In the genomic region with DNA sequence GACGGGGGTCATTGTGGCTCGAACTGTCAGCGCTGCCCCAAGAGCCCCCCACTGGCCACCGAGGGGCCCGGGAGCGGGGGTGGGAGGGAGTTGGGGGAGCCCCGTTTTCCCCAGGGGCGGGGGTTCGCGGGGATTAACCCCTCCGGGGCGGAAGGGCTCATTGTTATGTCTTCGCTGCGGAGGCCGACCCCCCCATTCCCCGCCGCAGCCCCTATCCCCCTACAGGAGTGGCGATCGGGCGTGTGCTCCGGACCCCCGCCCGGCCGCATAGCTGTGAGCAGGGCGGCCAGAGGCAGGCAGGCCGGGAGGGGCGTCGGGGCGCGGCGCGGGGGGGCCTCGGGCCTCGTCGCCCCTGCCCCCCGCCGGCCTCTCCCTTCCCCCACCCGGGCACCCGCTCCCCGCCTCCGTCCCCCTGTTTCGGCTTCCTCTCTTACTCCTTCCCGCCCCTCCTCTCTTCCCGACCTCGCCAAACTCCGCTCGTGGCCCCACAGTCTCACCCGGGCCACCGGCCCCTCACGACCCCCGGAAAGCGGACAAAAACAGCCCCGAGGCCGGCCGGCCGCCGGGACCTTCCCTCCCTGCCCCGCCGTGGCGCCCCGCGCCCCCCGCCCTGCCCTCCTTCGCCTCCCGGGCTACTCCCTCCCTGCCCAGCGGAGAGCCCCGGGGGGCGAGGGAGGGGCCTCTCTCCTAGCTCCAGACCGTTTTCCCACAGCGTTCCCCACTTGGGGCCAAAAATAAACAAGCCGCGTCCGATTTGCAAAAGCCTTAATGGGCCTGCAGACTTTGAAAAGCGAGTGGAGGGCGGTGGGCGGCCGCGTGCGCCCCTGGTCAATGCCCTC, we compare ENCODE assay signal across 8 cellular contexts. TPM values are rescaled to one million over a fixed set of nuclear protein-coding genes. Genes with fewer than 3 reads are reported as not detected.
A peak's percentile ranks its signal among the peaks of the same experiment; 100 is the strongest.
DNase-seq lines count a peak whose midpoint lies in the region; ATAC-seq and TF ChIP-seq lines count a peak whose summit lies in the region.

No MANE protein-coding gene starts in this region.

- TF ChIP-seq CTCF in DOHH2 (IDR thresholded peaks at IDR 0.05; ENCODE audit: low read depth, low read length, poor library complexity, severe bottlenecking), result no peak
- TF ChIP-seq CTCF in MM.1S (IDR thresholded peaks at IDR 0.05; ENCODE audit: low read length), result no peak
- TF ChIP-seq CTCF in heart left ventricle (IDR thresholded peaks at IDR 0.05), result no peak
- TF ChIP-seq CTCF in prostate gland (IDR thresholded peaks at IDR 0.05), result no peak

- H3K4me2 ChIP-seq in DOHH2 (ENCODE audit: low read length), result peak overlapping the region; percentile 69
- H3K4me2 ChIP-seq in MM.1S (ENCODE audit: low read depth, low read length), result peak overlapping the region; percentile 85

- peaks cover 29% of the 10 kb centered on the region for H3K36me3 ChIP-seq in DOHH2 (ENCODE audit: control insufficient read depth, low read length)
- H3K36me3 ChIP-seq in MM.1S (replicated peaks; ENCODE audit: insufficient read depth, low read length), result no peaks in the 10 kb centered on the region
- H3K36me3 ChIP-seq in heart left ventricle, result peaks cover 0 to 7% (median 0%) of the 10 kb centered on the region in 9 donors
- H3K36me3 ChIP-seq in prostate gland, result no peaks in the 10 kb centered on the region

- H3K79me2 ChIP-seq in DOHH2 (ENCODE audit: control insufficient read depth, low read length) (peaks cover 41% of the 10 kb centered on the region), MM.1S (ENCODE audit: low read length) (peaks cover 53% of the 10 kb centered on the region)

- H3F3A ChIP-seq in DOHH2 (ENCODE audit: control insufficient read depth, insufficient read depth) (peaks cover 35% of the 10 kb centered on the region), MM.1S (ENCODE audit: insufficient read depth, low read length) (peaks cover 52% of the 10 kb centered on the region)

- DNase-seq in MM.1S (no peak), heart left ventricle (peak; percentile 38 to 69 (median 49)), prostate gland (ENCODE audit: low spot score) (no peak), DMS114 treated with DMSO at 0.1 percent for 48 hours (lab: John Stamatoyannopoulos, UW; ENCODE audit: unreplicated experiment) (no peak), DMS79 treated with DMSO at 0.1 percent for 48 hours (lab: John Stamatoyannopoulos, UW) (no peak)
- peak; percentile 50 for DNase-seq in activated naive CD8-positive, alpha-beta T cell treated with anti-CD3 and anti-CD28 coated beads, Interleukin-2, amount 10 ng/mL, durations not matched to agents 7 days and 5 days

- H3K9ac ChIP-seq in MM.1S (ENCODE audit: low read length), result peak overlapping the region; percentile 88

- H3K9me3 ChIP-seq in DOHH2 (ENCODE audit: control insufficient read depth, insufficient read depth, low read length) (no peaks in the 10 kb centered on the region), MM.1S (replicated peaks; ENCODE audit: insufficient read depth, low read length) (no peaks in the 10 kb centered on the region), heart left ventricle (no peaks in the 10 kb centered on the region), prostate gland (no peaks in the 10 kb centered on the region)

- TF ChIP-seq POLR2A in heart left ventricle (IDR thresholded peaks at IDR 0.05) (no peak), prostate gland (IDR thresholded peaks at IDR 0.05) (no peak)

- peak overlapping the region; percentile 95 for H3K4me3 Mint-ChIP-seq in activated naive CD8-positive, alpha-beta T cell treated with anti-CD3 and anti-CD28 coated beads, Interleukin-2, amount 10 ng/mL, durations not matched to agents 7 days and 5 days

- peaks cover 26% of the 10 kb centered on the region for H3K27me3 Mint-ChIP-seq in activated naive CD8-positive, alpha-beta T cell treated with anti-CD3 and anti-CD28 coated beads, Interleukin-2, amount 10 ng/mL, durations not matched to agents 7 days and 5 days

- peak overlapping the region; percentile 44; the same call in 1 of the 2 replicates for H2AFZ ChIP-seq in MM.1S (ENCODE audit: low read length)

- H3K4me1 Mint-ChIP-seq in activated naive CD8-positive, alpha-beta T cell treated with anti-CD3 and anti-CD28 coated beads, Interleukin-2, amount 10 ng/mL, durations not matched to agents 7 days and 5 days, result peaks cover 35% of the 10 kb centered on the region

- POLR2A ChIA-PET in activated naive CD8-positive, alpha-beta T cell treated with anti-CD3 and anti-CD28 coated beads, Interleukin-2, amount 10 ng/mL, durations not matched to agents 7 days and 5 days (lab: Charles Lee), result interaction anchor here (6.1 kb wide), 1 partner anchor 111 kb away, joined by 41 read pairs; the partner anchor contains the start of genes NKIRAS1 and RPL15

- no peaks in the 10 kb centered on the region for H3K9me2 ChIP-seq in DOHH2 (replicated peaks; ENCODE audit: control insufficient read depth, low read length)
- no peaks in the 10 kb centered on the region for H3K9me2 ChIP-seq in MM.1S (replicated peaks; ENCODE audit: insufficient read depth, low read length)

- H3K27me3 ChIP-seq in DOHH2 (ENCODE audit: control insufficient read depth, low read length) (peaks cover 10% of the 10 kb centered on the region), MM.1S (replicated peaks; ENCODE audit: insufficient read depth, low read length) (no peaks in the 10 kb centered on the region), heart left ventricle (no peaks in the 10 kb centered on the region), prostate gland (replicated peaks; ENCODE audit: insufficient read depth) (no peaks in the 10 kb centered on the region)

- no peaks in the 10 kb centered on the region for H3K9me3 Mint-ChIP-seq in activated naive CD8-positive, alpha-beta T cell treated with anti-CD3 and anti-CD28 coated beads, Interleukin-2, amount 10 ng/mL, durations not matched to agents 7 days and 5 days

- H3K27ac ChIP-seq in DOHH2 (ENCODE audit: low read depth, low read length) (no peak overlapping the region), MM.1S (ENCODE audit: low read length) (peak overlapping the region; percentile 73), heart left ventricle (peak overlapping the region; percentile 38 to 95 (median 88)), prostate gland (peak overlapping the region; percentile 93 to 96)

- 0 to 1% (median 0%) methylated on average over 12 to 79 of the region's 79 CpGs for WGBS in heart left ventricle, 4 donors
- WGBS in prostate gland, result under 1% methylated on average over 63 of the region's 79 CpGs

- H4K20me1 ChIP-seq in DOHH2 (ENCODE audit: control insufficient read depth, insufficient read depth, low read depth, low read length) (peaks cover 4% of the 10 kb centered on the region), MM.1S (ENCODE audit: insufficient read depth, low read length) (no peaks in the 10 kb centered on the region)

- intact Hi-C loops in heart left ventricle (cut with DNase I), result loop anchor here in 5 of 10 donors (5.0 to 10.0 kb wide), 8 partner anchors 52 to 1242 kb away; partner anchors contain the start of gene UBE2E2 (in 1 of the 5)
- intact Hi-C loops in prostate gland (cut with DNase I), result loop anchor here (10.0 kb wide), 1 partner anchor 602 kb away; the partner anchor contains the start of gene UBE2E2

- H3K4me1 ChIP-seq in DOHH2 (ENCODE audit: control insufficient read depth, low read length), result peaks cover 51% of the 10 kb centered on the region
- 0 out of 2 replicates have a peak, but pooled peaks cover 4% of the 10 kb centered on the region for H3K4me1 ChIP-seq in MM.1S (ENCODE audit: low read length)
- H3K4me1 ChIP-seq in heart left ventricle, result peaks cover 0 to 42% (median 33%) of the 10 kb centered on the region in 12 donors
- peaks cover 6% of the 10 kb centered on the region for H3K4me1 ChIP-seq in prostate gland (replicated peaks)

- ATAC-seq in GM21786 (IDR thresholded peaks at IDR 0.05; ENCODE audit: unreplicated experiment) (peak; percentile 2), heart left ventricle (peak in 3 of 4 donors; percentile 27 to 45 (median 34))
- ATAC-seq in activated naive CD8-positive, alpha-beta T cell treated with anti-CD3 and anti-CD28 coated beads, Interleukin-2, amount 10 ng/mL, durations not matched to agents 7 days and 5 days (ENCODE audit: low read depth), result peak; percentile 6

- peaks cover 19% of the 10 kb centered on the region for H3K36me3 Mint-ChIP-seq in activated naive CD8-positive, alpha-beta T cell treated with anti-CD3 and anti-CD28 coated beads, Interleukin-2, amount 10 ng/mL, durations not matched to agents 7 days and 5 days

- H3K4me3 ChIP-seq in DOHH2 (ENCODE audit: low read length) (peak overlapping the region; percentile 74), MM.1S (ENCODE audit: low read length) (peak overlapping the region; percentile 84), heart left ventricle (peak overlapping the region; percentile 80 to 100 (median 93)), prostate gland (peak overlapping the region; percentile 92 to 99)

- peak overlapping the region; percentile 93 for H3K27ac Mint-ChIP-seq in activated naive CD8-positive, alpha-beta T cell treated with anti-CD3 and anti-CD28 coated beads, Interleukin-2, amount 10 ng/mL, durations not matched to agents 7 days and 5 days

RNA-seq across cellular contexts. Expression of gene UBE2E1, which starts 0.8 kb away (rescaled TPM):
- 10 to 100 TPM; 61.7 to 67.9 TPM for total RNA-seq in activated naive CD8-positive, alpha-beta T cell treated with anti-CD3 and anti-CD28 coated beads, Interleukin-2, amount 10 ng/mL, durations not matched to agents 7 days and 5 days
- total RNA-seq in heart left ventricle (10 to 100 TPM; 59.1 to 97.1 (median 65.0) TPM), prostate gland (10 to 100 TPM; 77.8 to 92.1 TPM)
- polyA plus RNA-seq in heart left ventricle, result 10 to 100 TPM; 43.7 to 78.8 TPM

Comparison
In these comparisons a context has a peak if more than half of its experiments do, and no peak if none do; other contexts are left out.
1. DNase-seq: peak in activated naive CD8-positive, alpha-beta T cell treated with anti-CD3 and anti-CD28 coated beads, Interleukin-2, amount 10 ng/mL, durations not matched to agents 7 days and 5 days (single experiment) and heart left ventricle (5 of 5); none in MM.1S (single experiment), prostate gland (single experiment), DMS114 treated with DMSO at 0.1 percent for 48 hours (single experiment) and DMS79 treated with DMSO at 0.1 percent for 48 hours (single experiment).
2. Peak in every context shown above with its lines, with median percentiles within 50 percentile points of each other: H3K4me3 ChIP-seq and ATAC-seq.